In the genomic region with DNA sequence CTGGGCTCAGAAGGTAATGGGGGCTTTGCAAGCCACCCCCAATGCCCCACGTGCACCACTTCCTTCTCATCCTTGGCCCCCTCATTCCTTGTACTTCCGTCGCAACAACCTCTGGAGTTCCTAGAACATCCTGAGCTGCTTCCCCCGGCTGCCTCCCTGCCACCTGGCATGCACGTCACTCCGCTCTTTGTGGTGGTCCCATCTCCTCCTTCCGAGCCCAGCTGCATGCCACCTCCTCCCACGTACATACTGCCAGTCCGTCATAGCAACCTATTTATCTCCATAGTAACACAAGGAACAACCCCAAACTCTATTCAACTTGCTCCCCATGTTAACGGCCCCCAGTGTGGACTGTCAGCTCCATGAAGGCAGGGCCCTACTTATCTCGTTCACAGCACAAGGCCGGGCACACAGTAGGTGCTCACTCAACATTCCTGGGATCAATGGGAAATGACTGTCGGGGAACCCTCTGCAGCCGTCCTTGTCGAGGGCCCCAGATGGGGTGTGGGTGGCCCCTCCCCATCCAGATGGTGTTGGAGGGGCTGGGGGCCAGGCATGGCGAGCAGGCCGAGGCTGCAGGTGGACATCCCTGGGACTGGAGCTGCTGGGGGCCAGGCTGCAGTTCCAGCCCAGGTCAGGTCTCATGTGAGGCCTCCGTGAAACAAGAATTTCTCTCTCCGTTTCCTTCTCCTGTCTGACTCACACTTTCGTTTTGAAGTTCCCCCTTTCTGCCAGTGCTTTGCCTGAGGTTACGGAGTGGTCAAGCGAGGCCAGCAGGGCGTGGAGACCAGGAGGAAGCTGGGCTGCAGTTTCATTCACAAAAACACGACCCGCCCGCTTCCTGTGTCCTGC, we compare ENCODE assay signal across 8 cellular contexts. TPM values are rescaled to one million over a fixed set of nuclear protein-coding genes. Genes with fewer than 3 reads are reported as not detected.
DNase-seq lines count a peak whose midpoint lies in the region; ATAC-seq and TF ChIP-seq lines count a peak whose summit lies in the region.

No MANE protein-coding gene starts in this region.

- peak overlapping the region; percentile 60 to 78 (median 65) for H3K4me3 Mint-ChIP-seq in T-cell

- H3K27ac Mint-ChIP-seq in T-cell, result peak overlapping the region; percentile 19 to 64

- H3K9me3 ChIP-seq in mesodermal cell (ENCODE audit: control insufficient read depth, low read length), result peaks cover 8% of the 10 kb centered on the region
- H3K9me3 ChIP-seq in uterus, result no peaks in the 10 kb centered on the region
- H3K9me3 ChIP-seq in BE2C, result no peaks in the 10 kb centered on the region

- no peaks in the 10 kb centered on the region for H3K36me3 Mint-ChIP-seq in T-cell

- H3K27me3 ChIP-seq in HL-60 (ENCODE audit: insufficient read depth, poor library complexity, severe bottlenecking) (no peaks in the 10 kb centered on the region), uterus (no peaks in the 10 kb centered on the region), BE2C (no peaks in the 10 kb centered on the region)

- intact Hi-C loops in uterus (cut with DNase I; ENCODE audit: low total_unique reads), result loop anchor here (10.0 kb wide), 1 partner anchor 347 kb away; the partner anchor contains the start of gene CCND1

- ATAC-seq in GM19438 (IDR thresholded peaks at IDR 0.05; ENCODE audit: low read depth, unreplicated experiment) (peak; percentile 58), T-cell (replicated peaks in 1 of 4) (peak in 2 of 4 experiments; percentile 10 to 76)

- peak; percentile 4 for DNase-seq in COLO668 (lab: John Stamatoyannopoulos, UW; ENCODE audit: unreplicated experiment)
- peak; percentile 80 to 85 for DNase-seq in HL-60 (ENCODE audit: low read depth in 1 of 2, low spot score in 1 of 2)
- DNase-seq in T-cell, result peak in 31 of 34 experiments; percentile 16 to 78 (median 54)
- peak; percentile 30 for DNase-seq in effector CD8-positive, alpha-beta T cell (lab: John Stamatoyannopoulos, UW)
- DNase-seq in uterus, result peak in 1 of 2 donors; percentile 42
- no peak for DNase-seq in BE2C

- H3K36me3 ChIP-seq in mesodermal cell (ENCODE audit: control insufficient read depth, insufficient read depth, low read length) (no peaks in the 10 kb centered on the region), uterus (no peaks in the 10 kb centered on the region), BE2C (no peaks in the 10 kb centered on the region)

- peaks cover 51 to 68% (median 61%) of the 10 kb centered on the region in 3 donors for H3K4me1 Mint-ChIP-seq in T-cell

- no peak for TF ChIP-seq POLR2A in uterus (IDR thresholded peaks at IDR 0.05)

- 71 to 81% methylated on average over 17 to 24 of the region's 26 CpGs for WGBS in mesodermal cell (ENCODE audit: insufficient coverage in 2 of 2), 2 experiments

- no peaks in the 10 kb centered on the region for H3K9me3 Mint-ChIP-seq in T-cell

- H3K4me1 ChIP-seq in mesodermal cell (ENCODE audit: control insufficient read depth, insufficient read depth, low read length, poor library complexity, severe bottlenecking), result peaks cover 60% of the 10 kb centered on the region
- peaks cover 0 to 14% of the 10 kb centered on the region in 2 donors for H3K4me1 ChIP-seq in uterus
- peaks cover 27% of the 10 kb centered on the region for H3K4me1 ChIP-seq in BE2C

- H3K27ac ChIP-seq in HL-60 (replicated peaks), result peak overlapping the region; percentile 82
- H3K27ac ChIP-seq in mesodermal cell (ENCODE audit: low read depth, low read length, severe bottlenecking), result peak overlapping the region; percentile 95
- H3K27ac ChIP-seq in uterus, result peak overlapping the region; percentile 3 to 52

- POLR2A ChIA-PET in T-cell (lab: Charles Lee), result interaction anchor here in 1 of 2 donors (0.6 kb wide), 1 partner anchor 9 kb away, joined by 3 read pairs; no protein-coding TSS in a partner anchor

- H3K4me3 ChIP-seq in HL-60 (replicated peaks; ENCODE audit: insufficient read depth, low read length) (peak overlapping the region; percentile 16; the same call in 1 of the 2 replicates), mesodermal cell (ENCODE audit: extremely low read depth, insufficient read depth, low read length, poor library complexity, severe bottlenecking) (no peak overlapping the region), uterus (no peak overlapping the region), BE2C (ENCODE audit: low read depth, low read length) (no peak overlapping the region)

- no peak for TF ChIP-seq CTCF in HL-60 (IDR thresholded peaks at IDR 0.05; ENCODE audit: insufficient read depth, low read length)
- no peak for TF ChIP-seq CTCF in uterus (IDR thresholded peaks at IDR 0.05)
- TF ChIP-seq CTCF in BE2C (IDR thresholded peaks at IDR 0.05; ENCODE audit: low read depth, low read length), result no peak

- CTCF ChIA-PET in T-cell (lab: Charles Lee), result interaction anchor here in 1 of 2 donors (1.2 kb wide), 1 partner anchor 14 kb away, joined by 4 read pairs; no protein-coding TSS in a partner anchor

- H3K27me3 Mint-ChIP-seq in T-cell, result no peaks in the 10 kb centered on the region

RNA-seq across cellular contexts. Expression of gene MYEOV, which starts 4.2 kb away (rescaled TPM):
- total RNA-seq in T-cell, result under 1 TPM in 3 of 5 donors, not detected in 2; 0.22 to 0.98 (median 0.50) TPM
- 1.3 TPM for polyA plus RNA-seq in mesodermal cell (2013, experiment 1 of 2)
- polyA plus RNA-seq in mesodermal cell (2013, experiment 2 of 2), result 2.2 TPM
- 1 to 10 TPM in 1 of 4 donors, under 1 TPM in 1, not detected in 2; 0.35 to 1.4 TPM for total RNA-seq in uterus
- 2.7 TPM for polyA plus RNA-seq in BE2C (2012; ENCODE audit: insufficient read depth, insufficient read length, low read depth)

Comparison
In these comparisons a context has a peak if more than half of its experiments do, and no peak if none do; other contexts are left out.
1. H3K27ac ChIP-seq: peak in every context shown above with its lines; median percentile 95 in mesodermal cell; 82 in HL-60; 28 in uterus.